Comparison of ENCODE assay signal across 8 cellular contexts in genomic region chrX:104922206-104922621, GRCh38.
DNase-seq lines count a peak whose midpoint lies in the region; ATAC-seq and TF ChIP-seq lines count a peak whose summit lies in the region.

No MANE protein-coding gene starts in this region.

- H2AK5ac ChIP-seq in neuronal stem cell (ENCODE audit: low read depth, low read length) = no peak overlapping the region

- H3K27ac ChIP-seq in fibroblast of lung (ENCODE audit: insufficient read depth, low read length) (no peak overlapping the region), neuronal stem cell (replicated peaks; ENCODE audit: low read length) (no peak overlapping the region), thyroid gland (no peak overlapping the region)

- H2BK5ac ChIP-seq in neuronal stem cell (ENCODE audit: low read length) = no peak overlapping the region

- H3K79me2 ChIP-seq in fibroblast of lung (ENCODE audit: control insufficient read depth, insufficient read depth, low read length) = no peaks in the 10 kb centered on the region

- peak; percentile 100 for ATAC-seq in GM21515 (IDR thresholded peaks at IDR 0.05; ENCODE audit: unreplicated experiment)

- H2BK12ac ChIP-seq in neuronal stem cell (ENCODE audit: low read length) = no peak overlapping the region

- H2BK120ac ChIP-seq in neuronal stem cell (ENCODE audit: low read depth, low read length) = no peak overlapping the region

- no peak overlapping the region for H3K4ac ChIP-seq in neuronal stem cell (ENCODE audit: low read length)

- H3K9ac ChIP-seq in fibroblast of lung (ENCODE audit: insufficient read depth, low read length) = no peak overlapping the region
- H3K9ac ChIP-seq in neuronal stem cell (ENCODE audit: low read depth, low read length, poor library complexity) = no peak overlapping the region

- H3K9me3 ChIP-seq in fibroblast of lung (ENCODE audit: control insufficient read depth, insufficient read depth, low read depth, low read length) (no peaks in the 10 kb centered on the region), neuronal stem cell (replicated peaks in 1 of 2; ENCODE audit: control insufficient read depth in 2 of 2, insufficient read depth in 1 of 2, low read depth in 1 of 2, low read length in 2 of 2) (no peaks in the 10 kb centered on the region), thyroid gland (no peaks in the 10 kb centered on the region)

- H3K27me3 ChIP-seq in fibroblast of lung (ENCODE audit: control insufficient read depth, insufficient read depth, low read length) (no peaks in the 10 kb centered on the region), neuronal stem cell (ENCODE audit: control insufficient read depth in 3 of 3, insufficient read depth in 3 of 3, low read depth in 1 of 3, low read length in 3 of 3) (no peaks in the 10 kb centered on the region), thyroid gland (no peaks in the 10 kb centered on the region)

- no peak overlapping the region for H3K14ac ChIP-seq in neuronal stem cell (ENCODE audit: low read length)

- H3K4me1 ChIP-seq in fibroblast of lung (ENCODE audit: control insufficient read depth, extremely low read depth, insufficient read depth, low read length) (no peaks in the 10 kb centered on the region), neuronal stem cell (ENCODE audit: control insufficient read depth in 2 of 2, insufficient read depth in 1 of 2, low read depth in 1 of 2, low read length in 2 of 2) (no peaks in the 10 kb centered on the region), thyroid gland (no peaks in the 10 kb centered on the region)

- H3K23ac ChIP-seq in neuronal stem cell (ENCODE audit: low read depth, low read length, poor library complexity) = no peak overlapping the region

- DNase-seq in DMS53 treated with DMSO at 0.1 percent for 48 hours (lab: John Stamatoyannopoulos, UW; ENCODE audit: unreplicated experiment) (peak; percentile 71), HS-27A (ENCODE audit: low read depth) (peak; percentile 46), NOMO-1 (lab: John Stamatoyannopoulos, UW; ENCODE audit: unreplicated experiment in 2 of 2) (peak; percentile 74 to 81), fibroblast of lung (ENCODE audit: low read depth in 2 of 2) (peak; percentile 54), neuronal stem cell (ENCODE audit: low spot score) (peak; percentile 49), thyroid gland (peak; percentile 63 to 68)
- peak; percentile 47 for DNase-seq in activated CD8-positive, alpha-beta memory T cell treated with anti-CD3 and anti-CD28 coated beads, Interleukin-2, amount 50 U/mL, for 4 hours

- H2BK15ac ChIP-seq in neuronal stem cell (ENCODE audit: low read length) = no peak overlapping the region

- H4K91ac ChIP-seq in neuronal stem cell (ENCODE audit: low read depth, low read length, poor library complexity) = no peak overlapping the region

- TF ChIP-seq CTCF in fibroblast of lung (conservative IDR thresholded peaks at IDR 0.05 in 1 of 2, IDR thresholded peaks at IDR 0.05 in 1 of 2; ENCODE audit: low read depth in 1 of 2, low read length in 2 of 2) (peak; percentile 85 to 90), thyroid gland (IDR thresholded peaks at IDR 0.05) (peak; percentile 79 to 96 (median 90))

- no peaks in the 10 kb centered on the region for H3K36me3 ChIP-seq in fibroblast of lung (ENCODE audit: control insufficient read depth, insufficient read depth, low read length)
- no peaks in the 10 kb centered on the region for H3K36me3 ChIP-seq in neuronal stem cell (replicated peaks in 1 of 2; ENCODE audit: control insufficient read depth in 2 of 2, insufficient read depth in 2 of 2, low read length in 2 of 2)
- no peaks in the 10 kb centered on the region for H3K36me3 ChIP-seq in thyroid gland

- H3K18ac ChIP-seq in neuronal stem cell (ENCODE audit: low read length) = no peak overlapping the region

- WGBS in neuronal stem cell (ENCODE audit: extremely low coverage in 2 of 2, insufficient read length in 2 of 2, insufficient replicate concordance in 1 of 2), 2 donors = no CpG with 5 or more reads among the region's 7 CpGs
- WGBS in thyroid gland, 2 donors = 23 to 31% methylated on average over 4 of the region's 7 CpGs

- H4K8ac ChIP-seq in neuronal stem cell (ENCODE audit: low read depth, low read length) = no peak overlapping the region

- intact Hi-C loops in thyroid gland (cut with DNase I) = no loop called here

- H3K4me2 ChIP-seq in fibroblast of lung (ENCODE audit: extremely low read depth, insufficient read depth, low read length) (no peak overlapping the region), neuronal stem cell (ENCODE audit: insufficient read depth, low read length, poor library complexity, severe bottlenecking) (no peak overlapping the region)

- H3K79me1 ChIP-seq in neuronal stem cell (ENCODE audit: low read depth, low read length) = no peaks in the 10 kb centered on the region

- no peak for TF ChIP-seq POLR2A in thyroid gland (IDR thresholded peaks at IDR 0.05)

- no peak overlapping the region for H3K4me3 ChIP-seq in fibroblast of lung (replicated peaks in 1 of 4; ENCODE audit: control extremely low read depth in 1 of 4, insufficient read depth in 1 of 4, low read depth in 3 of 4, low read length in 4 of 4)
- no peak overlapping the region for H3K4me3 ChIP-seq in neuronal stem cell (ENCODE audit: low read length in 2 of 2)
- no peak overlapping the region for H3K4me3 ChIP-seq in thyroid gland (replicated peaks in 1 of 3)

- no peaks in the 10 kb centered on the region for H4K20me1 ChIP-seq in fibroblast of lung (ENCODE audit: control insufficient read depth, extremely low read depth, insufficient read depth, low read length)

- no peak overlapping the region for H2AFZ ChIP-seq in fibroblast of lung (ENCODE audit: low read length)
- H2AFZ ChIP-seq in neuronal stem cell (ENCODE audit: low read length) = no peak overlapping the region
